Comparison of ENCODE assay signal across 3 cellular contexts in genomic region chr7:136656516-136656915, GRCh38.
"Had no signal": no experiment of that assay in that cellular context is flagged by ENCODE, and none has a peak within 500 bp of the region (broad histone marks: within the 10 kb centered on the region; RNA-seq: fewer than 3 reads in every experiment).

No MANE protein-coding gene starts in this region.

- H3K4me3 ChIP-seq: GM12878 had no signal

- DNase-seq: GDM1, GF-D8 had no signal

- ATAC-seq: GM12878 had no signal
